Comparison of ENCODE assay signal across 8 cellular contexts in the genomic region with DNA sequence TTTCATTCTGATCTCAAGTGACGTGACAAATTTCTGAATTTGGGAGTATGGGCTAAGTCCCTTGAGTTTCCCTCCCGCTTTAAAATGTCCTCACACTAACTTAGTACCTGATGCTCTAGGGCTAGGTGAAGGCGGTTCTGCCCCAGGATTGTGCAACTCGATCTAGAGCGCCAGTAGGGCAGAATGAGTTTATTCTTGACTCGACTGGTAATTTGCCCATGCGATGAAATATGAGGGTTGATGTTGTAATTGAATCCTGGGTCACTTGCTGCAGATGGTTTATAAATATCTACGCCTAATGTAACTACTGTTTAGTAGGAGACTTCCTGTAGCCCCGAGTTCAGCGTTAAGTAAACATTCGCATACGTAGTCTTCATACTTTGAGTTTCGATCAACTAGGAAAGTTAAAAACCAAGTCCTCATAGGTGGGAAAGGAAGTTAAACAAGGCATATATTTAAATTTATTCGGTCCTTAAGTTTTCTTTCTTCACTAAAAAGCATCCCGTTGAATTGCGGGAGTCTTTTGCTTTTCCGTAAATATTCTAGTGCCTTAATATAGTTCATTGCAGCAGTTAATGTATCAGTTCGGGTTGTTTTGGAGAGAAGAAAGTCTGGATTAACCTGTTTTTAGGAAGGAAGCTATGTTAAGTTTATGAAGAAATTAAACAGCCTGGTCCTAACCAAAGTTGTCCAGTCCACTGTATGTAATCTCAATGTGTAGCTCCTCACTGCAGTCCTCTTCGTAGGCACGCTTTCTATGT. TPM values are rescaled to one million over a fixed set of nuclear protein-coding genes. Genes with fewer than 3 reads are reported as not detected.
A peak's percentile ranks its signal among the peaks of the same experiment; 100 is the strongest.
DNase-seq lines count a peak whose midpoint lies in the region; ATAC-seq and TF ChIP-seq lines count a peak whose summit lies in the region.

No MANE protein-coding gene starts in this region.

- BruUV-seq in OCI-LY7 (replicated peaks; lab: Mats Ljungman, UMichigan) (no TSS peak), mammary epithelial cell (replicated peaks; lab: Mats Ljungman, UMichigan) (TSS peak; percentile 51)

- peak overlapping the region; percentile 92 for H3K4me3 ChIP-seq in GM06990 (replicated peaks; ENCODE audit: low read depth, low read length)
- peak overlapping the region; percentile 84 for H3K4me3 ChIP-seq in OCI-LY7 (ENCODE audit: low read depth, low read length, poor library complexity, severe bottlenecking)
- peak overlapping the region; percentile 62 to 90 (median 67) for H3K4me3 ChIP-seq in mammary epithelial cell (replicated peaks in 1 of 3; ENCODE audit: insufficient read depth in 1 of 3, low read depth in 2 of 3, low read length in 3 of 3)
- peak overlapping the region; percentile 94 to 98 (median 96) for H3K4me3 ChIP-seq in right lobe of liver
- H3K4me3 ChIP-seq in thymus (ENCODE audit: low read length) = peak overlapping the region; percentile 98

- H3K4me1 ChIP-seq in OCI-LY7 (ENCODE audit: insufficient read depth, low read length, poor library complexity, severe bottlenecking) (peaks cover 64% of the 10 kb centered on the region), mammary epithelial cell (ENCODE audit: insufficient read depth, low read length) (peaks cover 20% of the 10 kb centered on the region), right lobe of liver (peaks cover 0 to 25% (median 14%) of the 10 kb centered on the region in 4 donors), thymus (ENCODE audit: control insufficient read depth, insufficient read depth, low read length) (peaks cover 14% of the 10 kb centered on the region)

- peak overlapping the region; percentile 92 for H3K4me2 ChIP-seq in OCI-LY7 (ENCODE audit: low read length)
- peak overlapping the region; percentile 94 for H3K4me2 ChIP-seq in mammary epithelial cell (ENCODE audit: insufficient read depth, low read depth, low read length)

- TF ChIP-seq POLR2A in right lobe of liver (IDR thresholded peaks at IDR 0.05) = peak; percentile 53

- intact Hi-C loops in OCI-LY7 (cut with micrococcal nuclease; ENCODE audit: unreplicated experiment) = loop anchor here (10.0 kb wide), 1 partner anchor 521 kb away; a partner anchor contains a TSS
- intact Hi-C loops in mammary epithelial cell (cut with micrococcal nuclease) = loop anchor here (1.0 kb wide), 2 partner anchors 80 to 364 kb away; no protein-coding TSS in a partner anchor
- intact Hi-C loops in right lobe of liver (cut with DNase I) = no loop called here

- H3K36me3 ChIP-seq in GM06990 (ENCODE audit: control insufficient read depth, insufficient read depth, low read length) (no peaks in the 10 kb centered on the region; the same call in 1 of the 2 replicates), OCI-LY7 (ENCODE audit: insufficient read depth, low read length) (peaks cover 47% of the 10 kb centered on the region; the same call in 1 of the 2 replicates), mammary epithelial cell (ENCODE audit: insufficient read depth, low read length) (no peaks in the 10 kb centered on the region), right lobe of liver (no peaks in the 10 kb centered on the region), thymus (ENCODE audit: control insufficient read depth, insufficient read depth) (peaks cover 3% of the 10 kb centered on the region)

- no peak for DNase-seq in GM06990 (ENCODE audit: extremely low read depth, insufficient read length)
- peak; percentile 68 for DNase-seq in OCI-LY7 (ENCODE audit: low spot score)
- DNase-seq in mammary epithelial cell = peak; percentile 78
- DNase-seq in right lobe of liver = peak in 2 of 3 donors; percentile 78 to 87
- no peak for DNase-seq in GDM1 (lab: John Stamatoyannopoulos, UW)

- H4K20me1 ChIP-seq in OCI-LY7 (ENCODE audit: insufficient read depth, low read length) (no peaks in the 10 kb centered on the region), mammary epithelial cell (ENCODE audit: insufficient read depth, low read length) (no peaks in the 10 kb centered on the region)

- in situ Hi-C loops in mammary epithelial cell (cut with MboI; ENCODE audit: low sequenced_read_pairs in 2 of 2) = loop anchor here (10.0 to 25.0 kb wide), 2 partner anchors 98 to 101 kb away; a partner anchor contains a TSS

- POLR2A ChIA-PET in OCI-LY7 (lab: Charles Lee) = interaction anchor here (0.8 to 8.0 kb wide), 6 partner anchors 8 to 95 kb away, joined by 3 to 251 read pairs (median 5); a partner anchor contains a TSS

- H3K9me3 ChIP-seq in OCI-LY7 (ENCODE audit: low read length) (no peaks in the 10 kb centered on the region), mammary epithelial cell (replicated peaks; ENCODE audit: insufficient read depth, low read length) (no peaks in the 10 kb centered on the region), right lobe of liver (no peaks in the 10 kb centered on the region), thymus (ENCODE audit: control insufficient read depth) (no peaks in the 10 kb centered on the region)

- dilution Hi-C loops in mammary epithelial cell (cut with HindIII; ENCODE audit: low sequenced_read_pairs) = no loop called here

- TF ChIP-seq CTCF in 22Rv1 (IDR thresholded peaks at IDR 0.05) = no peak
- no peak for TF ChIP-seq CTCF in GM06990 (IDR thresholded peaks at IDR 0.05; ENCODE audit: insufficient read depth, low read length, poor library complexity, severe bottlenecking)
- no peak for TF ChIP-seq CTCF in OCI-LY7 (conservative IDR thresholded peaks at IDR 0.05; ENCODE audit: low read length)
- no peak for TF ChIP-seq CTCF in mammary epithelial cell (conservative IDR thresholded peaks at IDR 0.05 in 1 of 2, IDR thresholded peaks at IDR 0.05 in 1 of 2; ENCODE audit: extremely low read depth in 1 of 2, insufficient read depth in 1 of 2, low read depth in 1 of 2, low read length in 2 of 2)
- no peak for TF ChIP-seq CTCF in right lobe of liver (IDR thresholded peaks at IDR 0.05)

- H3K9ac ChIP-seq in mammary epithelial cell (ENCODE audit: insufficient read depth, low read length) = peak overlapping the region; percentile 78

- ATAC-seq in right lobe of liver (peak in 3 of 4 donors; percentile 22 to 35 (median 30)), HG03354 (IDR thresholded peaks at IDR 0.05; ENCODE audit: poor library complexity, severe bottlenecking, unreplicated experiment) (no peak)

- CTCF ChIA-PET in OCI-LY7 (lab: Charles Lee; ENCODE audit: unreplicated experiment) (interaction anchor here (0.6 to 4.6 kb wide), 6 partner anchors 16 to 104 kb away, joined by 3 to 42 read pairs (median 5); a partner anchor contains a TSS), mammary epithelial cell (lab: Charles Lee; ENCODE audit: low non-redundant PET) (interaction anchor here (0.6 to 2.4 kb wide), 3 partner anchors 11 to 43 kb away, joined by 3 to 16 read pairs (median 13); no protein-coding TSS in a partner anchor)

- 5% methylated on average over 20 of the region's 20 CpGs for WGBS in mammary epithelial cell (ENCODE audit: low coverage, missing lambda C conversion rate)
- 1% methylated on average over 20 of the region's 20 CpGs for WGBS in right lobe of liver (ENCODE audit: insufficient coverage, low coverage, low lambda C conversion rate, missing lambda C conversion rate)
- under 1% methylated on average over 20 of the region's 20 CpGs for WGBS in thymus

- no peak overlapping the region; the same call in 1 of the 2 replicates for H2AFZ ChIP-seq in OCI-LY7 (ENCODE audit: low read length)
- H2AFZ ChIP-seq in mammary epithelial cell (ENCODE audit: low read depth, low read length) = peak overlapping the region; percentile 66

- H3K9me2 ChIP-seq in OCI-LY7 (ENCODE audit: insufficient read depth, low read length) = no peaks in the 10 kb centered on the region

- H3K27me3 ChIP-seq in GM06990 (replicated peaks; ENCODE audit: control insufficient read depth, insufficient read depth, low read length) (no peaks in the 10 kb centered on the region), mammary epithelial cell (ENCODE audit: insufficient read depth, low read length) (no peaks in the 10 kb centered on the region), right lobe of liver (no peaks in the 10 kb centered on the region), thymus (ENCODE audit: control insufficient read depth, insufficient read depth) (no peaks in the 10 kb centered on the region)

- H3K27ac ChIP-seq in 22Rv1 (peak overlapping the region; percentile 99), OCI-LY7 (ENCODE audit: low read depth, low read length, poor library complexity, severe bottlenecking) (peak overlapping the region; percentile 95), mammary epithelial cell (ENCODE audit: insufficient read depth, low read depth, low read length) (peak overlapping the region; percentile 71), right lobe of liver (peak overlapping the region; percentile 95 to 98 (median 97)), thymus (ENCODE audit: low read depth) (peak overlapping the region; percentile 100)

- peaks cover 85% of the 10 kb centered on the region for H3K79me2 ChIP-seq in OCI-LY7 (ENCODE audit: insufficient read depth, low read depth, low read length)
- H3K79me2 ChIP-seq in mammary epithelial cell (ENCODE audit: insufficient read depth, low read length) = peaks cover 73% of the 10 kb centered on the region

RNA-seq across cellular contexts. Expression of a gene that starts 1.6 kb away (rescaled TPM):
- 70.6 and 72.1 TPM in 2 replicates for total RNA-seq in OCI-LY7 (2014; rRNA removed; shearing (Covaris generic))
- total RNA-seq in OCI-LY7 (2022) (83.5 and 93.3 TPM in 2 replicates), mammary epithelial cell (10 to 100 TPM; 21.7 to 31.2 TPM), right lobe of liver (10 to 100 TPM; 14.3 to 18.5 (median 17.0) TPM)
- polyA plus RNA-seq in mammary epithelial cell (21.6 TPM), thymus (44.5 TPM)
- polyA minus RNA-seq in mammary epithelial cell = 44.1 TPM

RNA-seq across cellular contexts. Expression of a gene that starts 35.3 kb away (rescaled TPM):
- total RNA-seq in OCI-LY7 (2014; rRNA removed; shearing (Covaris generic)) = 8.9 and 9.7 TPM in 2 replicates
- total RNA-seq in OCI-LY7 (2022) = 26.4 and 40.2 TPM in 2 replicates
- 10 to 100 TPM; 35.3 to 64.8 TPM for total RNA-seq in mammary epithelial cell
- polyA plus RNA-seq in mammary epithelial cell = 15.3 TPM
- 47.3 TPM for polyA minus RNA-seq in mammary epithelial cell
- total RNA-seq in right lobe of liver = 10 to 100 TPM; 19.9 to 35.0 (median 26.8) TPM
- polyA plus RNA-seq in thymus = 25.4 TPM

Comparison
In these comparisons a context has a peak if more than half of its experiments do, and no peak if none do; other contexts are left out.
1. DNase-seq: peak in OCI-LY7 (single experiment), mammary epithelial cell (single experiment) and right lobe of liver (2 of 3); none in GM06990 (single experiment) and GDM1 (single experiment).
2. intact Hi-C loops: an anchor here in OCI-LY7 (10.0 kb wide) and mammary epithelial cell (1.0 kb wide); none called in right lobe of liver.
3. Peak in every context shown above with its lines, with median percentiles within 50 percentile points of each other: H3K27ac ChIP-seq and H3K4me3 ChIP-seq.